ENCODE assay signal across 2 cellular contexts in genomic region chr4:7167706-7168105, GRCh38.
TF ChIP-seq lines count a peak whose summit lies in the region.

No MANE protein-coding gene starts in this region.

TF ChIP-seq in SK-N-SH treated with all-trans-retinoic acid at 6 μM for 48 hours, 23 proteins besides CTCF, POLR2A, EP300 and RAD21 (continued from another document):
- no peak for TF ChIP-seq PATZ1 (CRISPR knock-in tag; IDR thresholded peaks at IDR 0.05; ENCODE audit: borderline replicate concordance)
- TF ChIP-seq CSRNP3 (CRISPR knock-in tag; IDR thresholded peaks at IDR 0.05): no peak
- TF ChIP-seq ZC3H10 (CRISPR knock-in tag; IDR thresholded peaks at IDR 0.05): no peak
- TF ChIP-seq GLIS3 (CRISPR knock-in tag; IDR thresholded peaks at IDR 0.05): no peak
- TF ChIP-seq ISL1 (CRISPR knock-in tag; IDR thresholded peaks at IDR 0.05): no peak
- TF ChIP-seq CREB5 (CRISPR knock-in tag; IDR thresholded peaks at IDR 0.05; ENCODE audit: low read depth): no peak
- TF ChIP-seq CSDC2 (CRISPR knock-in tag; IDR thresholded peaks at IDR 0.05): no peak
- TF ChIP-seq ZNF565 (CRISPR knock-in tag; conservative IDR thresholded peaks at IDR 0.05; ENCODE audit: low read depth): no peak
- no peak for TF ChIP-seq TOX (CRISPR knock-in tag; IDR thresholded peaks at IDR 0.05; ENCODE audit: borderline replicate concordance)
- no peak for TF ChIP-seq BACH2 (CRISPR knock-in tag; IDR thresholded peaks at IDR 0.05; ENCODE audit: borderline replicate concordance)
- TF ChIP-seq TCF4 (CRISPR knock-in tag; IDR thresholded peaks at IDR 0.05; ENCODE audit: borderline replicate concordance): no peak
- no peak for TF ChIP-seq TSHZ2 (CRISPR knock-in tag; IDR thresholded peaks at IDR 0.05)
- no peak for TF ChIP-seq ARNTL (CRISPR knock-in tag; IDR thresholded peaks at IDR 0.05; ENCODE audit: borderline replicate concordance, low read depth)

TF ChIP-seq in SK-N-SH, 30 proteins besides CTCF, POLR2A, EP300 and RAD21 (continued from another document):
- TF ChIP-seq REST (IDR thresholded peaks at IDR 0.05; ENCODE audit: low read depth, low read length) (no peak), TAF1 (IDR thresholded peaks at IDR 0.05; ENCODE audit: borderline replicate concordance, low read depth, low read length) (no peak), RFX5 (IDR thresholded peaks at IDR 0.05; ENCODE audit: low read length) (no peak)
